Comparison of ENCODE assay signal across 13 cellular contexts in the genomic region with DNA sequence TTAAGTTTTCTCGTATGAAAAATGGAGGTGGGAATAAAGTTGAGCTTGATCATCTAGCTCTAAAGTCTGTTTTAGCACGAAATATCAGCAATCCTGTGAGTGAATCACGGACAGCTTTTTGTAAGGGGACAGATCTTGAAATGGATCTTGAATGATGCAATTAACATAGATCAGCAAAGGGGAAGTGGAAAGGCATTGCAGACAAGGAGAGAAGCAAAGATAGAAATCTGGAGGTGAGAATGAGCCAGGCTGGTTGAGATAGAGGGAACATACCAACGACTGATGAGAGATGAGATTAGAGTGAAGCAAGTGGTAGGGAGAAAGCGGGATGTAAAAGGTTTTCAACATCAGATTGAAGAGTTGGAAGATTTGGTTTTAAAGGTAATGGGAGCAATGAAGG. TPM values are rescaled to one million over a fixed set of nuclear protein-coding genes. Genes with fewer than 3 reads are reported as not detected.
A peak's percentile ranks its signal among the peaks of the same experiment; 100 is the strongest.
DNase-seq lines count a peak whose midpoint lies in the region; ATAC-seq and TF ChIP-seq lines count a peak whose summit lies in the region.
"Had no signal": no experiment of that assay in that cellular context is flagged by ENCODE, and none has a peak within 500 bp of the region (broad histone marks: within the 10 kb centered on the region; RNA-seq: fewer than 3 reads in every experiment).

No MANE protein-coding gene starts in this region.

- H3K4me3 ChIP-seq in HL-60 (replicated peaks; ENCODE audit: insufficient read depth, low read length): no peak overlapping the region
- H3K4me3 ChIP-seq: GM23338 had no signal

- H3K27me3 ChIP-seq in HL-60 (ENCODE audit: insufficient read depth, poor library complexity, severe bottlenecking): peaks cover 12% of the 10 kb centered on the region

- no peak overlapping the region for H3K27ac ChIP-seq in HL-60 (replicated peaks)
- H3K27ac ChIP-seq: C4-2B had no signal

- TF ChIP-seq CTCF in HL-60 (IDR thresholded peaks at IDR 0.05; ENCODE audit: insufficient read depth, low read length): no peak

- ATAC-seq in GM18907 (IDR thresholded peaks at IDR 0.05; ENCODE audit: unreplicated experiment): no peak
- ATAC-seq in HG03159 (IDR thresholded peaks at IDR 0.05; ENCODE audit: unreplicated experiment): no peak
- ATAC-seq: GM23338 had no signal

- DNase-seq in HL-60 (ENCODE audit: low read depth in 1 of 2, low spot score in 1 of 2) (peak; percentile 15 to 24), MV-4-11 (lab: John Stamatoyannopoulos, UW) (peak; percentile 2), SK-N-DZ (ENCODE audit: low spot score) (peak; percentile 26), Kasumi-1 (lab: John Stamatoyannopoulos, UW) (no peak)
- DNase-seq: AML-193; Caco-2; CD4-positive, alpha-beta T cell; HCEC 1CT had no signal

RNA-seq across cellular contexts. Expression of a gene that starts 4.6 kb away (rescaled TPM):
- polyA plus RNA-seq in SK-N-DZ (2014; cell fraction: cytosol; rRNA removed): 8.7 and 9.2 TPM in 2 replicates
- polyA plus RNA-seq in SK-N-DZ (2014; cell fraction: nucleus; rRNA removed): 5.4 and 6.4 TPM in 2 replicates
- polyA plus RNA-seq: BJ had no signal

Comparison
In these comparisons a context has a peak if more than half of its experiments do, and no peak if none do; other contexts are left out.
1. DNase-seq: peak in HL-60 (2 of 2), MV-4-11 (single experiment) and SK-N-DZ (single experiment); none in Kasumi-1 (0 of 2).